Comparison of ENCODE assay signal across 8 cellular contexts in genomic region chr13:60398949-60399589, GRCh38. TPM values are rescaled to one million over a fixed set of nuclear protein-coding genes. Genes with fewer than 3 reads are reported as not detected.
DNase-seq lines count a peak whose midpoint lies in the region; ATAC-seq and TF ChIP-seq lines count a peak whose summit lies in the region.

No MANE protein-coding gene starts in this region.

- H3K4me1 ChIP-seq in GM23338 (ENCODE audit: insufficient read depth) (peaks cover 26% of the 10 kb centered on the region), Panc1 (ENCODE audit: control insufficient read depth, insufficient read depth, low read length) (peaks cover 13% of the 10 kb centered on the region), esophagus muscularis mucosa (peaks cover 11 to 38% (median 30%) of the 10 kb centered on the region in 4 donors), gastrocnemius medialis (peaks cover 34 to 45% of the 10 kb centered on the region in 2 donors)

- H3K27me3 ChIP-seq in GM23338 (ENCODE audit: insufficient read depth) (no peaks in the 10 kb centered on the region), Panc1 (ENCODE audit: control insufficient read depth, insufficient read depth, low read length) (no peaks in the 10 kb centered on the region), esophagus muscularis mucosa (no peaks in the 10 kb centered on the region), gastrocnemius medialis (no peaks in the 10 kb centered on the region)

- TF ChIP-seq POLR2A in esophagus muscularis mucosa (IDR thresholded peaks at IDR 0.05; ENCODE audit: low read depth) (no peak), gastrocnemius medialis (IDR thresholded peaks at IDR 0.05) (no peak)

- CTCF ChIA-PET in Panc1 (lab: Charles Lee) = no interaction called here

- H3K4me1 Mint-ChIP-seq in GM23338 = peaks cover 37% of the 10 kb centered on the region

- TF ChIP-seq EP300 in esophagus muscularis mucosa (IDR thresholded peaks at IDR 0.05) = no peak

- TF ChIP-seq CTCF in GM23338 (conservative IDR thresholded peaks at IDR 0.05; ENCODE audit: low read depth in 2 of 2) (no peak), Panc1 (IDR thresholded peaks at IDR 0.05) (no peak), esophagus muscularis mucosa (IDR thresholded peaks at IDR 0.05) (no peak), gastrocnemius medialis (IDR thresholded peaks at IDR 0.05 in 4 of 5, conservative IDR thresholded peaks at IDR 0.05 in 1 of 5) (no peak)

- H3K79me2 ChIP-seq in GM23338 (replicated peaks; ENCODE audit: insufficient read depth) = peaks cover 58% of the 10 kb centered on the region

- H3K9me2 ChIP-seq in GM23338 (ENCODE audit: insufficient read depth) = no peaks in the 10 kb centered on the region

- H3K4me2 ChIP-seq in GM23338 = peak overlapping the region; percentile 88

- H3K36me3 Mint-ChIP-seq in GM23338 (ENCODE audit: low read depth) = no peaks in the 10 kb centered on the region

- H3K36me3 ChIP-seq in GM23338 (ENCODE audit: insufficient read depth) (no peaks in the 10 kb centered on the region), Panc1 (ENCODE audit: control insufficient read depth, insufficient read depth, low read length) (peaks cover 4% of the 10 kb centered on the region; the same call in 1 of the 2 replicates), esophagus muscularis mucosa (no peaks in the 10 kb centered on the region), gastrocnemius medialis (no peaks in the 10 kb centered on the region)

- DNase-seq in GM23338 (ENCODE audit: low spot score) = no peak
- DNase-seq in Panc1 (ENCODE audit: low read depth, low spot score) = no peak
- no peak for DNase-seq in esophagus muscularis mucosa (ENCODE audit: extremely low spot score)
- DNase-seq in gastrocnemius medialis = no peak
- DNase-seq in COLO668 (lab: John Stamatoyannopoulos, UW; ENCODE audit: unreplicated experiment) = no peak

- no peak overlapping the region for H2AFZ ChIP-seq in GM23338

- H3K27ac ChIP-seq in GM23338 (ENCODE audit: low read depth) (no peak overlapping the region), Panc1 (ENCODE audit: low read length) (peak overlapping the region; percentile 54; the same call in 1 of the 2 replicates), esophagus muscularis mucosa (replicated peaks in 1 of 4) (peak overlapping the region; percentile 97 to 99 (median 99)), gastrocnemius medialis (peak overlapping the region; percentile 93 to 98 (median 96))

- BruUV-seq in Panc1 (replicated peaks; lab: Mats Ljungman, UMichigan) = no TSS peak

- no peaks in the 10 kb centered on the region for H4K20me1 ChIP-seq in GM23338 (replicated peaks; ENCODE audit: insufficient read depth)

- POLR2A ChIA-PET in Panc1 (lab: Charles Lee) = no interaction called here

- H3K4me3 Mint-ChIP-seq in GM23338 = peak overlapping the region; percentile 93

- 34% methylated on average over 5 of the region's 5 CpGs for WGBS in esophagus muscularis mucosa

- H3K9me3 ChIP-seq in Panc1 (ENCODE audit: control insufficient read depth, insufficient read depth, low read depth, low read length) (no peaks in the 10 kb centered on the region), esophagus muscularis mucosa (no peaks in the 10 kb centered on the region), gastrocnemius medialis (no peaks in the 10 kb centered on the region)

- H3K27me3 Mint-ChIP-seq in GM23338 (ENCODE audit: insufficient read depth, low read depth, poor library complexity) = peaks cover 10% of the 10 kb centered on the region

- intact Hi-C loops in Panc1 (cut with micrococcal nuclease; ENCODE audit: unreplicated experiment) = no loop called here
- intact Hi-C loops in esophagus muscularis mucosa (cut with DNase I) = no loop called here
- intact Hi-C loops in gastrocnemius medialis (cut with DNase I; ENCODE audit: low total_unique reads) = loop anchor here (5.0 kb wide), 1 partner anchor 33 kb away; no protein-coding TSS in a partner anchor

- in situ Hi-C loops in Panc1 (cut with HindIII; ENCODE audit: low pct_unique_long_range_greater_than_20kb, low sequenced_read_pairs) (no loop called here), gastrocnemius medialis (cut with MboI; ENCODE audit: low sequenced_read_pairs in 4 of 4) (loop anchor here in 3 of 4 donors (10.0 to 25.0 kb wide), 2 partner anchors 234 to 237 kb away; partner anchors contain the start of gene DIAPH3 (in 3 of the 3))

- no peak for ATAC-seq in GM23338
- no peak for ATAC-seq in Panc1
- no peak for ATAC-seq in gastrocnemius medialis
- ATAC-seq in GM21367 (IDR thresholded peaks at IDR 0.05; ENCODE audit: unreplicated experiment) = no peak
- ATAC-seq in GM18868 (IDR thresholded peaks at IDR 0.05; ENCODE audit: unreplicated experiment) = no peak
- no peak for ATAC-seq in GM19455 (IDR thresholded peaks at IDR 0.05; ENCODE audit: unreplicated experiment)

- no peaks in the 10 kb centered on the region; the same call in 2 of the 3 replicates for H3K9me3 Mint-ChIP-seq in GM23338

- no peak overlapping the region; the same call in 1 of the 2 replicates for H3K27ac Mint-ChIP-seq in GM23338

- H3F3A ChIP-seq in GM23338 (replicated peaks; ENCODE audit: low read depth) = no peaks in the 10 kb centered on the region

- H3K4me3 ChIP-seq in GM23338 (peak overlapping the region; percentile 91), Panc1 (ENCODE audit: low read depth in 2 of 2, low read length in 2 of 2) (no peak overlapping the region; a peak in 1 of 4 replicates), esophagus muscularis mucosa (peak overlapping the region; percentile 84 to 89 (median 86)), gastrocnemius medialis (peak overlapping the region; percentile 68 to 83 (median 74))

TF ChIP-seq in GM23338, 12 proteins besides CTCF, POLR2A, EP300 and RAD21:
- no peak for TF ChIP-seq NANOG (IDR thresholded peaks at IDR 0.05; ENCODE audit: borderline replicate concordance)
- no peak for TF ChIP-seq EZH2phosphoT487 (IDR thresholded peaks at IDR 0.05; ENCODE audit: unreplicated experiment)
- TF ChIP-seq POLR2AphosphoS5 (IDR thresholded peaks at IDR 0.05; ENCODE audit: low read depth) = no peak

RNA-seq across cellular contexts. Expression of gene TDRD3, which starts 2.0 kb away (rescaled TPM):
- total RNA-seq in GM23338 (2014; rRNA removed; shearing (Covaris generic)) = 13.1 and 14.8 TPM in 2 replicates
- polyA plus RNA-seq in GM23338 (2016; fragmentation: Nextera tagmentation; extraction: Ambion mirVana) = 10.6 and 13.3 TPM in 2 replicates
- total RNA-seq in Panc1 (2021; ENCODE audit: unreplicated experiment) = 10.8 TPM
- polyA plus RNA-seq in Panc1 (2012; ENCODE audit: insufficient read length) = 4.6 TPM
- 10 to 100 TPM; 16.1 to 35.3 (median 23.0) TPM for total RNA-seq in esophagus muscularis mucosa
- total RNA-seq in gastrocnemius medialis = 10 to 100 TPM; 13.1 to 37.8 (median 17.7) TPM

Comparison
In these comparisons a context has a peak if more than half of its experiments do, and no peak if none do; other contexts are left out.
1. H3K4me3 ChIP-seq: peak in GM23338 (single experiment), esophagus muscularis mucosa (4 of 4) and gastrocnemius medialis (4 of 4); none in Panc1 (0 of 2).